26 cellular contexts compared by ENCODE assay signal in genomic region chr10:61175331-61175730, GRCh38.
DNase-seq lines count a peak whose midpoint lies in the region; ATAC-seq and TF ChIP-seq lines count a peak whose summit lies in the region.
"Had no signal": no experiment of that assay in that cellular context is flagged by ENCODE, and none has a peak within 500 bp of the region (broad histone marks: within the 10 kb centered on the region; RNA-seq: fewer than 3 reads in every experiment).

No MANE protein-coding gene starts in this region.

- H3K9me3 ChIP-seq in heart right ventricle (no peaks in the 10 kb centered on the region), ovary (no peaks in the 10 kb centered on the region)
- H3K9me3 ChIP-seq: ascending aorta, BE2C, esophagus muscularis mucosa, SJCRH30, spleen, thoracic aorta had no signal

- H3K4me1 ChIP-seq in heart right ventricle: peaks cover 0 to 31% (median 25%) of the 10 kb centered on the region in 9 donors
- H3K4me1 ChIP-seq in ovary (ENCODE audit: insufficient read depth): no peaks in the 10 kb centered on the region
- H3K4me1 ChIP-seq: ascending aorta, BE2C, spleen had no signal

- H3K27ac ChIP-seq in heart right ventricle (peak overlapping the region in 7 of 10 donors; percentile 2 to 57 (median 33)), ovary (no peak overlapping the region)
- H3K27ac ChIP-seq: ascending aorta, SJCRH30, spleen, thoracic aorta had no signal

- intact Hi-C loops in heart right ventricle (cut with DNase I) (loop anchor here in 1 of 10 donors (10.0 kb wide), 1 partner anchor 351 kb away; no protein-coding TSS in a partner anchor), ovary (cut with DNase I) (no loop called here)

- H3K36me3 ChIP-seq in heart right ventricle: no peaks in the 10 kb centered on the region
- H3K36me3 ChIP-seq in ovary: no peaks in the 10 kb centered on the region
- H3K36me3 ChIP-seq: ascending aorta, BE2C, esophagus muscularis mucosa, SJCRH30, spleen, thoracic aorta had no signal

- DNase-seq in GM04503 (ENCODE audit: low read depth) (peak; percentile 39), brain pericyte (ENCODE audit: low read depth, low spot score) (peak; percentile 40), heart right ventricle (no peak), smooth muscle cell of the brain vasculature (ENCODE audit: low read depth, low spot score) (peak; percentile 43), ovary (no peak)
- DNase-seq in activated T-cell treated with anti-CD3 and anti-CD28 coated beads, Interleukin-2, amount 50 U/mL, for 24 hours: no peak
- DNase-seq: activated CD4-positive, alpha-beta T cell treated with anti-CD3 and anti-CD28 coated beads for 36 hours; BE2C; COR-L47; DMS79; effector memory CD4-positive, alpha-beta T cell; Kasumi-1; NCI-H1048; NCI-H2029 treated with DMSO at 0.1 percent for 48 hours; NK-92 treated with Interleukin-12 subunit alpha and Interleukin-12 subunit beta, amount 100 ng/mL, for 24 hours; SJCRH30; spleen; stimulated activated CD4-positive, alpha-beta T cell treated with anti-CD3 and anti-CD28 coated beads, Interleukin-4, amount 100 ng/mL, for 1 hour; stimulated activated naive CD4-positive, alpha-beta T cell had no signal

- no peaks in the 10 kb centered on the region for H3K27me3 Mint-ChIP-seq in activated T-cell treated with anti-CD3 and anti-CD28 coated beads, Interleukin-2, amount 50 U/mL, for 24 hours

- no peaks in the 10 kb centered on the region for H3K36me3 Mint-ChIP-seq in activated T-cell treated with anti-CD3 and anti-CD28 coated beads, Interleukin-2, amount 50 U/mL, for 24 hours (ENCODE audit: low read depth)
- H3K36me3 Mint-ChIP-seq: activated naive CD4-positive, alpha-beta T cell treated with anti-CD3 and anti-CD28 coated beads, Interleukin-2, amount 50 U/mL, for 72 hours had no signal

- H3K9me3 Mint-ChIP-seq in activated T-cell treated with anti-CD3 and anti-CD28 coated beads, Interleukin-2, amount 50 U/mL, for 24 hours: no peaks in the 10 kb centered on the region
- H3K9me3 Mint-ChIP-seq: activated naive CD4-positive, alpha-beta T cell treated with anti-CD3 and anti-CD28 coated beads, Interleukin-2, amount 50 U/mL, for 72 hours; activated T-helper 1 cell treated with anti-CD3 and anti-CD28 coated beads, Interleukin-12 subunit alpha, Interleukin-12 subunit beta, Interleukin-2, Interleukin-4 antibody, amounts not matched to agents 30 ng/mL and 10 ng/mL and 1 ng/mL, durations not matched to agents 14 hours and 24 hours and 36 hours; GM23338 had no signal

- H3K27me3 ChIP-seq in heart right ventricle (no peaks in the 10 kb centered on the region), ovary (no peaks in the 10 kb centered on the region)
- H3K27me3 ChIP-seq: ascending aorta, BE2C, esophagus muscularis mucosa, SJCRH30, spleen had no signal

- H3K27ac Mint-ChIP-seq in activated T-cell treated with anti-CD3 and anti-CD28 coated beads, Interleukin-2, amount 50 U/mL, for 24 hours: no peak overlapping the region
- H3K27ac Mint-ChIP-seq: activated CD4-positive, alpha-beta T cell treated with anti-CD3 and anti-CD28 coated beads for 36 hours; activated naive CD4-positive, alpha-beta T cell treated with anti-CD3 and anti-CD28 coated beads, Interleukin-2, amount 50 U/mL, for 72 hours; activated T-helper 1 cell treated with anti-CD3 and anti-CD28 coated beads, Interleukin-12 subunit alpha, Interleukin-12 subunit beta, Interleukin-2, Interleukin-4 antibody, amounts not matched to agents 30 ng/mL and 10 ng/mL and 1 ng/mL, durations not matched to agents 14 hours and 24 hours and 36 hours; GM23338 had no signal

- TF ChIP-seq CTCF in heart right ventricle (IDR thresholded peaks at IDR 0.05) (no peak), ovary (IDR thresholded peaks at IDR 0.05) (no peak)

- no peak for TF ChIP-seq POLR2A in ovary (IDR thresholded peaks at IDR 0.05)

- ATAC-seq in heart right ventricle (peak in 7 of 8 donors; percentile 70 to 90 (median 85)), HG03442 (IDR thresholded peaks at IDR 0.05; ENCODE audit: unreplicated experiment) (no peak)
- ATAC-seq: activated CD4-positive, alpha-beta T cell treated with anti-CD3 and anti-CD28 coated beads for 36 hours; activated naive CD4-positive, alpha-beta T cell treated with anti-CD3 and anti-CD28 coated beads, Interleukin-2, amount 50 U/mL, for 72 hours; GM23338 had no signal

- TF ChIP-seq EP300 in ovary (IDR thresholded peaks at IDR 0.05): no peak

- H3K4me3 ChIP-seq in heart right ventricle: no peak overlapping the region
- no peak overlapping the region for H3K4me3 ChIP-seq in ovary
- H3K4me3 ChIP-seq: ascending aorta, esophagus muscularis mucosa, GM23338, SJCRH30, spleen, thoracic aorta had no signal

- no peaks in the 10 kb centered on the region for H3K4me1 Mint-ChIP-seq in activated T-cell treated with anti-CD3 and anti-CD28 coated beads, Interleukin-2, amount 50 U/mL, for 24 hours (ENCODE audit: low read depth)
- H3K4me1 Mint-ChIP-seq: activated CD4-positive, alpha-beta T cell treated with anti-CD3 and anti-CD28 coated beads for 36 hours; GM23338 had no signal

- H3K4me3 Mint-ChIP-seq in activated T-cell treated with anti-CD3 and anti-CD28 coated beads, Interleukin-2, amount 50 U/mL, for 24 hours: no peak overlapping the region
- H3K4me3 Mint-ChIP-seq: activated CD4-positive, alpha-beta T cell treated with anti-CD3 and anti-CD28 coated beads for 36 hours; activated T-helper 1 cell treated with anti-CD3 and anti-CD28 coated beads, Interleukin-12 subunit alpha, Interleukin-12 subunit beta, Interleukin-2, Interleukin-4 antibody, amounts not matched to agents 30 ng/mL and 10 ng/mL and 1 ng/mL, durations not matched to agents 14 hours and 24 hours and 36 hours; GM23338 had no signal

Comparison
In these comparisons a context has a peak if more than half of its experiments do, and no peak if none do; other contexts are left out.
1. DNase-seq: peak in GM04503 (single experiment), brain pericyte (single experiment) and smooth muscle cell of the brain vasculature (single experiment); none in heart right ventricle (0 of 2), ovary (0 of 5) and activated T-cell treated with anti-CD3 and anti-CD28 coated beads, Interleukin-2, amount 50 U/mL, for 24 hours (single experiment).
2. H3K27ac ChIP-seq: peak in heart right ventricle (7 of 10); none in ovary (0 of 2).